Comparison of ENCODE assay signal across 8 cellular contexts in genomic region chr5:107571621-107572489, GRCh38.
DNase-seq lines count a peak whose midpoint lies in the region; ATAC-seq and TF ChIP-seq lines count a peak whose summit lies in the region.

No MANE protein-coding gene starts in this region.

- H3K9me3 Mint-ChIP-seq in activated CD4-positive, alpha-beta T cell treated with anti-CD3 and anti-CD28 coated beads for 36 hours (ENCODE audit: low read depth), result no peaks in the 10 kb centered on the region

- DNase-seq in Ammon's horn (ENCODE audit: low spot score), result peak; percentile 94
- DNase-seq in NCI-H446 treated with DMSO at 0.1 percent for 48 hours (lab: John Stamatoyannopoulos, UW), result peak; percentile 82
- DNase-seq in activated CD4-positive, alpha-beta T cell treated with anti-CD3 and anti-CD28 coated beads for 36 hours, result peak; percentile 94
- DNase-seq in coronary artery (ENCODE audit: low spot score), result peak; percentile 97
- DNase-seq in left lobe of liver (ENCODE audit: low spot score), result peak; percentile 95
- peak; percentile 88 for DNase-seq in stimulated activated CD4-positive, alpha-beta T cell treated with anti-CD3 and anti-CD28 coated beads, Interleukin-1b, Interleukin-23, amount 100 ng/mL, for 48 hours

- POLR2A ChIA-PET in activated CD4-positive, alpha-beta T cell treated with anti-CD3 and anti-CD28 coated beads for 36 hours (lab: Charles Lee), result no interaction called here

- H3K36me3 Mint-ChIP-seq in activated CD4-positive, alpha-beta T cell treated with anti-CD3 and anti-CD28 coated beads for 36 hours (ENCODE audit: low read depth), result no peaks in the 10 kb centered on the region

- intact Hi-C loops in activated CD4-positive, alpha-beta T cell treated with anti-CD3 and anti-CD28 coated beads for 36 hours (cut with DNase I, micrococcal nuclease), result loop anchor here (1.0 to 5.0 kb wide), 5 partner anchors 85 to 210 kb away; partner anchors contain the start of gene EFNA5 (in 1 of the 2)

- peaks cover 17% of the 10 kb centered on the region for H3K4me1 Mint-ChIP-seq in activated CD4-positive, alpha-beta T cell treated with anti-CD3 and anti-CD28 coated beads for 36 hours

- H3K27ac ChIP-seq in coronary artery, result peak overlapping the region; percentile 31 to 40

- TF ChIP-seq CTCF in coronary artery (IDR thresholded peaks at IDR 0.05), result peak; percentile 80

- peaks cover 11% of the 10 kb centered on the region for H3K27me3 Mint-ChIP-seq in activated CD4-positive, alpha-beta T cell treated with anti-CD3 and anti-CD28 coated beads for 36 hours

- peak overlapping the region; percentile 51 for H3K27ac Mint-ChIP-seq in activated CD4-positive, alpha-beta T cell treated with anti-CD3 and anti-CD28 coated beads for 36 hours

- H3K4me3 Mint-ChIP-seq in activated CD4-positive, alpha-beta T cell treated with anti-CD3 and anti-CD28 coated beads for 36 hours, result peak overlapping the region; percentile 67

- H3K4me3 ChIP-seq in coronary artery, result peak overlapping the region; percentile 64

- ATAC-seq in GM19043 (IDR thresholded peaks at IDR 0.05; ENCODE audit: low read depth, unreplicated experiment) (peak; percentile 45), HG03378 (IDR thresholded peaks at IDR 0.05; ENCODE audit: unreplicated experiment) (peak; percentile 48), left lobe of liver (peak; percentile 98)
- peak; percentile 90 for ATAC-seq in activated CD4-positive, alpha-beta T cell treated with anti-CD3 and anti-CD28 coated beads for 36 hours

- CTCF ChIA-PET in activated CD4-positive, alpha-beta T cell treated with anti-CD3 and anti-CD28 coated beads for 36 hours (lab: Charles Lee), result interaction anchor here (0.6 to 2.9 kb wide), 30 partner anchors 9 to 739 kb away, joined by 3 to 18 read pairs (median 4); no protein-coding TSS in a partner anchor

Comparison
In these comparisons a context has a peak if more than half of its experiments do, and no peak if none do; other contexts are left out.
1. Peak in every context shown above with its lines: DNase-seq, ATAC-seq, H3K4me3 ChIP-seq and H3K27ac ChIP-seq.
2. ATAC-seq: peak in every context shown above with its lines; median percentile 98 in left lobe of liver; 90 in activated CD4-positive, alpha-beta T cell treated with anti-CD3 and anti-CD28 coated beads for 36 hours; 48 in HG03378; 45 in GM19043.